In the genomic region with DNA sequence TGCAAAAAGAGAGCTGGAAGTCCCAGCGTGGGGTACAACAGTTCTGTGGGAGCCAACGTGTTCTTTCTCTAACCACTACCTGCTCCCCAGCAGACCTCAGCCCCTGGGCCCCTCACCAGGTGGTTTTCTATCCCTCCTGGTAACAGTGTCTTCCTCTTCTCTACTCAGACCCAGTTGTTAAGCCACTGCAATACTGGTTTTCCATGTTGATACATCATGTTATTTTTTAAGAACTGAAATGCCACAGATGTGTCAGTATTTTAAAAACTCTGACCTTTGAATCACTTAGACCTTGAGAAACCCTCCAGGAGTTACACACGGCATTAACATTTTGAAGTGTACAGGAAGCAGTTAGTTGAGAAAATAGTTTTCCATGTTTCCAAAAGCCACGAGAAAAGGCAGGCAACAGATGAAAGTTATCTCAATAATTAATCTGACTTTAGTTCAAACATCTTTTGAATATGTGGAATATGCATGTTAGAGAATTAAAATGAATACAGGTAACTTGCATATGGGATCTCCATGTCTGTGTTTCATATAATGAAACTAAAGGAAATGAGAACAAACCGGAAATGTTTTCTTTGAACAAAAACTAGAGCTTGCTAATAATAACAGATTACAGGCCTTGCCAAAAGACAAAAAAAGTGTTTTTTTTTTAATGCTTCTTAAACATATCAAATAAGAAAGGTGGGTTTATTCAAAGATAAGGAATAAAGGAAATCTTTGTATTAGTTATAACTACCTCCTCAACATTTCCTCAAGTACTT, we compare ENCODE assay signal across 9 cellular contexts.
DNase-seq lines count a peak whose midpoint lies in the region; ATAC-seq, FAIRE-seq and TF ChIP-seq lines count a peak whose summit lies in the region.
"Had no signal": no experiment of that assay in that cellular context is flagged by ENCODE, and none has a peak within 500 bp of the region (broad histone marks: within the 10 kb centered on the region; RNA-seq: fewer than 3 reads in every experiment).

No MANE protein-coding gene starts in this region.

- H3K27me3 ChIP-seq in esophagus squamous epithelium: no peaks in the 10 kb centered on the region

- DNase-seq in GM12892 (ENCODE audit: insufficient read length) (no peak), SIG-M5 (lab: John Stamatoyannopoulos, UW) (no peak), substantia nigra (lab: John Stamatoyannopoulos, UW) (no peak), Right ventricle myocardium superior (no peak), esophagus squamous epithelium (lab: John Stamatoyannopoulos, UW) (no peak)
- DNase-seq in effector memory CD8-positive, alpha-beta T cell: no peak
- DNase-seq: NCI-H524 treated with DMSO at 0.1 percent for 48 hours had no signal

- peak overlapping the region; percentile 44 to 61 for H3K4me3 Mint-ChIP-seq in effector memory CD8-positive, alpha-beta T cell

- WGBS in esophagus squamous epithelium, 2 donors: 58 to 66% methylated on average over 5 of the region's 5 CpGs

- no peaks in the 10 kb centered on the region for H3K27me3 Mint-ChIP-seq in effector memory CD8-positive, alpha-beta T cell

- TF ChIP-seq CTCF in esophagus squamous epithelium (IDR thresholded peaks at IDR 0.05): no peak

- peaks cover 5% of the 10 kb centered on the region for H3K36me3 Mint-ChIP-seq in effector memory CD8-positive, alpha-beta T cell (ENCODE audit: insufficient read depth)

- ATAC-seq in GM21390 (IDR thresholded peaks at IDR 0.05; ENCODE audit: unreplicated experiment): peak; percentile 48
- ATAC-seq in HG03432 (IDR thresholded peaks at IDR 0.05; ENCODE audit: unreplicated experiment): peak; percentile 54
- no peak for ATAC-seq in effector memory CD8-positive, alpha-beta T cell (replicated peaks)
- no peak for ATAC-seq in Right ventricle myocardium superior (ENCODE audit: poor library complexity)

- H3K27ac Mint-ChIP-seq in effector memory CD8-positive, alpha-beta T cell: peak overlapping the region; percentile 80 to 86

- no peaks in the 10 kb centered on the region for H3K9me3 Mint-ChIP-seq in effector memory CD8-positive, alpha-beta T cell

- H3K36me3 ChIP-seq in esophagus squamous epithelium: peaks cover 0 to 7% (median 0%) of the 10 kb centered on the region in 3 donors

- no peak overlapping the region for H3K27ac ChIP-seq in substantia nigra (ENCODE audit: low read depth, low read length, poor library complexity, severe bottlenecking)
- H3K27ac ChIP-seq in esophagus squamous epithelium: no peak overlapping the region

- intact Hi-C loops in Right ventricle myocardium superior (cut with DNase I): no loop called here
- intact Hi-C loops in esophagus squamous epithelium (cut with DNase I): no loop called here

- TF ChIP-seq POLR2A in GM12892 (IDR thresholded peaks at IDR 0.05; ENCODE audit: low read depth, low read length) (no peak), esophagus squamous epithelium (IDR thresholded peaks at IDR 0.05) (no peak)

- H3K4me1 ChIP-seq in esophagus squamous epithelium: no peaks in the 10 kb centered on the region

- peaks cover 11 to 26% of the 10 kb centered on the region in 2 donors for H3K4me1 Mint-ChIP-seq in effector memory CD8-positive, alpha-beta T cell (ENCODE audit: low read depth in 2 of 2)

- no peak overlapping the region for H3K4me3 ChIP-seq in esophagus squamous epithelium

- FAIRE-seq in GM12892 (lab: Jason Lieb, UNC): peak; percentile 78

- no peaks in the 10 kb centered on the region for H3K9me3 ChIP-seq in esophagus squamous epithelium

Comparison
In these comparisons a context has a peak if more than half of its experiments do, and no peak if none do; other contexts are left out.
1. ATAC-seq: peak in GM21390 (single experiment) and HG03432 (single experiment); none in effector memory CD8-positive, alpha-beta T cell (single experiment) and Right ventricle myocardium superior (single experiment).